ENCODE assay signal across 8 cellular contexts in the genomic region with DNA sequence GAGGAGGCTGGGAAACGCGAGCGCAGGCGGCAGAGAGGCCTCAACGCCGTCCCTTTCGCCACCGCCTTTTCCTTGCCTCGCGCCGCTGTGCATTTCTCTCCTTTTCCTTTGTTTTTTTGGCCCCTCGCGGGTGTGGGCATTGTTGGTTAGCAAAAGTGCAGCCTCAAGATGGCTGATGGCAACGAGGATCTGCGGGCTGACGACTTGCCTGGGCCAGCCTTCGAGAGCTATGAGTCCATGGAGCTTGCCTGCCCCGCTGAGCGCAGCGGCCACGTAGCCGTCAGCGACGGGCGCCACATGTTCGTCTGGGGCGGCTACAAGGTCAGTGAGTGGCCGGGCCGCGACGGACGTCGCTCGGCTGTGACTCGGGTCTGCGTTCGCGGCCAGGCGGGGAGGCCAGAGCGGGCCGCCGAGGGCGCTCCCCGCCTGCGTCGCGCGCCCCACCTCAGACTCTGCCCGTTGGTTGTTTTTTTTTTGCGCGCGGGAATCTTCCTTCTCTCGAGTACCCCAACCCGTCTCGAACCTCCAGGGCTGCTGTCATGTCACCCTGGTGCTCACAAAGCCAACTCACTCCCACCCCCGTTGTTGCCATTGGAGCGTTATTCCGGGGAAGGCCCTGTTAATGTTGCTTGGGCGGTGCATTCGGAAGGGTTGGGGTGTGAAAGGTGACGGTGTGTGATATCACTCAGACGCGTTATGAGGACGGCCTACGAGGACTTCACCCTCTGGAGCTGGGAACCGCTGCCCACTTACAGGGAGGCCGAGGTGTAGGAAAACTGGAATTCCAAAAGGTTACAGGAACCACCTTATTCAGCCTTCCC. TPM values are rescaled to one million over a fixed set of nuclear protein-coding genes. Genes with fewer than 3 reads are reported as not detected.
DNase-seq lines count a peak whose midpoint lies in the region; ATAC-seq and TF ChIP-seq lines count a peak whose summit lies in the region.

No MANE protein-coding gene starts in this region.

- peak overlapping the region; percentile 96 for H3K4me3 Mint-ChIP-seq in natural killer cell

- no peaks in the 10 kb centered on the region for H3K27me3 Mint-ChIP-seq in natural killer cell (ENCODE audit: low read depth in 2 of 2)

- H3K27ac Mint-ChIP-seq in natural killer cell: peak overlapping the region; percentile 97

- H4K20me1 ChIP-seq in OCI-LY1 (ENCODE audit: insufficient read depth, low read length) (no peaks in the 10 kb centered on the region), fibroblast of lung (ENCODE audit: control insufficient read depth, extremely low read depth, insufficient read depth, low read length) (no peaks in the 10 kb centered on the region)

- no peaks in the 10 kb centered on the region for H3K9me2 ChIP-seq in OCI-LY1 (ENCODE audit: low read depth, low read length)

- H3K36me3 ChIP-seq in OCI-LY1 (ENCODE audit: insufficient read depth, low read length) (peaks cover 8% of the 10 kb centered on the region; the same call in 1 of the 2 replicates), fibroblast of lung (ENCODE audit: control insufficient read depth, insufficient read depth, low read length) (no peaks in the 10 kb centered on the region)

- H3F3A ChIP-seq in OCI-LY1 (ENCODE audit: insufficient read depth, low read length): no peaks in the 10 kb centered on the region

- H3K4me2 ChIP-seq in OCI-LY1 (ENCODE audit: low read length) (peak overlapping the region; percentile 96), fibroblast of lung (ENCODE audit: extremely low read depth, insufficient read depth, low read length) (peak overlapping the region; percentile 86)

- intact Hi-C loops in natural killer cell (cut with micrococcal nuclease): loop anchor here (1.0 to 2.0 kb wide), 2 partner anchors 76 to 134 kb away; a partner anchor contains a TSS

- H3K9ac ChIP-seq in OCI-LY1 (ENCODE audit: low read length) (peak overlapping the region; percentile 98), fibroblast of lung (ENCODE audit: insufficient read depth, low read length) (peak overlapping the region; percentile 88)

- H3K79me2 ChIP-seq in OCI-LY1 (ENCODE audit: insufficient read depth, low read length): peaks cover 16% of the 10 kb centered on the region; the same call in 1 of the 2 replicates
- H3K79me2 ChIP-seq in fibroblast of lung (ENCODE audit: control insufficient read depth, insufficient read depth, low read length): peaks cover 26% of the 10 kb centered on the region

- H3K9me3 ChIP-seq in OCI-LY1 (ENCODE audit: low read length) (no peaks in the 10 kb centered on the region), fibroblast of lung (ENCODE audit: control insufficient read depth, insufficient read depth, low read depth, low read length) (no peaks in the 10 kb centered on the region)

- no peaks in the 10 kb centered on the region for H3K9me3 Mint-ChIP-seq in natural killer cell

- no peaks in the 10 kb centered on the region for H3K36me3 Mint-ChIP-seq in natural killer cell

- ATAC-seq in GM18870 (IDR thresholded peaks at IDR 0.05; ENCODE audit: unreplicated experiment): peak; percentile 35
- peak; percentile 20 for ATAC-seq in HG03139 (IDR thresholded peaks at IDR 0.05; ENCODE audit: unreplicated experiment)
- peak; percentile 47 to 58 (median 55) for ATAC-seq in natural killer cell

- H3K4me1 Mint-ChIP-seq in natural killer cell: peaks cover 24 to 30% of the 10 kb centered on the region in 2 donors

- no peaks in the 10 kb centered on the region for H3K27me3 ChIP-seq in OCI-LY1 (ENCODE audit: insufficient read depth, low read length)
- H3K27me3 ChIP-seq in fibroblast of lung (ENCODE audit: control insufficient read depth, insufficient read depth, low read length): no peaks in the 10 kb centered on the region

- H3K27ac ChIP-seq in OCI-LY1 (ENCODE audit: low read depth, low read length, poor library complexity, severe bottlenecking): peak overlapping the region; percentile 74
- peak overlapping the region; percentile 94 for H3K27ac ChIP-seq in fibroblast of lung (ENCODE audit: insufficient read depth, low read length)

- H3K4me3 ChIP-seq in AG10803 (ENCODE audit: low read length): peak overlapping the region; percentile 96
- H3K4me3 ChIP-seq in OCI-LY1 (ENCODE audit: low read depth, low read length, poor library complexity, severe bottlenecking): peak overlapping the region; percentile 92
- peak overlapping the region; percentile 72 to 97 (median 83) for H3K4me3 ChIP-seq in fibroblast of lung (replicated peaks in 1 of 4; ENCODE audit: control extremely low read depth in 1 of 4, insufficient read depth in 1 of 4, low read depth in 3 of 4, low read length in 4 of 4)

- DNase-seq in AG10803 (ENCODE audit: low read depth) (peak; percentile 60), fibroblast of lung (ENCODE audit: low read depth in 2 of 2) (peak; percentile 67 to 77), natural killer cell (peak; percentile 59)
- DNase-seq in activated T-cell treated with anti-CD3 and anti-CD28 coated beads, Interleukin-2, amount 50 U/mL, for 48 hours: peak; percentile 82 to 83
- peak; percentile 61 to 83 (median 67) for DNase-seq in stimulated activated naive CD4-positive, alpha-beta T cell (lab: John Stamatoyannopoulos, UW)

- H3K4me1 ChIP-seq in OCI-LY1 (ENCODE audit: insufficient read depth, low read length, severe bottlenecking): peaks cover 36% of the 10 kb centered on the region
- H3K4me1 ChIP-seq in fibroblast of lung (ENCODE audit: control insufficient read depth, extremely low read depth, insufficient read depth, low read length): peaks cover 9% of the 10 kb centered on the region

- H2AFZ ChIP-seq in OCI-LY1 (ENCODE audit: low read length): no peak overlapping the region
- H2AFZ ChIP-seq in fibroblast of lung (ENCODE audit: low read length): peak overlapping the region; percentile 61

- TF ChIP-seq CTCF in AG10803 (conservative IDR thresholded peaks at IDR 0.05; ENCODE audit: low read length) (no peak), OCI-LY1 (IDR thresholded peaks at IDR 0.05; ENCODE audit: low read length) (no peak), fibroblast of lung (conservative IDR thresholded peaks at IDR 0.05 in 1 of 2, IDR thresholded peaks at IDR 0.05 in 1 of 2; ENCODE audit: low read depth in 1 of 2, low read length in 2 of 2) (no peak), natural killer cell (IDR thresholded peaks at IDR 0.05) (no peak)

RNA-seq across cellular contexts. Expression of a gene that starts 0.6 kb away (rescaled TPM):
- total RNA-seq in fibroblast of lung (125 and 135 TPM in 2 replicates), natural killer cell (10 to 100 TPM; 60.4 to 64.2 (median 63.2) TPM)
- polyA plus RNA-seq in fibroblast of lung: 40.5 and 59.1 TPM in 2 replicates
- polyA plus RNA-seq in fibroblast of lung (2012): 33.4 and 35.9 TPM in 2 replicates
- polyA minus RNA-seq in fibroblast of lung (ENCODE audit: low replicate concordance): 12.8 and 13.9 TPM in 2 replicates

Comparison
In these comparisons a context has a peak if more than half of its experiments do, and no peak if none do; other contexts are left out.
1. Peak in every context shown above with its lines: DNase-seq, ATAC-seq, H3K4me3 ChIP-seq and H3K27ac ChIP-seq.